ENCODE assay signal across 5 cellular contexts in genomic region chr2:110318898-110319297, GRCh38.
DNase-seq lines count a peak whose midpoint lies in the region; ATAC-seq, FAIRE-seq and TF ChIP-seq lines count a peak whose summit lies in the region.
"Not testable (repeated sequence)": the region's sequence is repeated elsewhere in the genome, so short reads cannot be mapped to it uniquely, and the experiment has no call there.

No MANE protein-coding gene starts in this region.

- H4K20me1 ChIP-seq in endothelial cell of umbilical vein (replicated peaks; ENCODE audit: control insufficient read depth, extremely low read depth, insufficient read depth, low read length) = not testable (repeated sequence)

- H2AFZ ChIP-seq in endothelial cell of umbilical vein (ENCODE audit: low read depth, low read length) = not testable (repeated sequence)

- FAIRE-seq in endothelial cell of umbilical vein (lab: Jason Lieb, UNC) (peak; percentile 98), pancreas (lab: Jason Lieb, UNC) (peak; percentile 68)

- BruUV-seq in endothelial cell of umbilical vein (replicated peaks; lab: Mats Ljungman, UMichigan) = not testable (repeated sequence)

- dilution Hi-C loops in endothelial cell of umbilical vein (cut with MboI; ENCODE audit: extremely low pct_ligation_motif_present, low sequenced_read_pairs) = not testable (repeated sequence)

- CTCF ChIA-PET in endothelial cell of umbilical vein (lab: Charles Lee) = not testable (repeated sequence)

- H3K27ac ChIP-seq in body of pancreas; endothelial cell of umbilical vein (ENCODE audit: insufficient read depth, low read depth, low read length); heart right ventricle; pancreas: not testable (repeated sequence)

- not testable (repeated sequence) for H3K4me1 ChIP-seq in body of pancreas; endothelial cell of umbilical vein (ENCODE audit: control insufficient read depth, extremely low read depth, insufficient read depth, low read length); heart right ventricle; pancreas

- peak; percentile 34 for ATAC-seq in body of pancreas
- peak; percentile 50 to 86 (median 72) for ATAC-seq in heart right ventricle
- ATAC-seq in left colon = peak; percentile 33
- peak in 2 of 4 donors; percentile 25 to 41 for ATAC-seq in pancreas

- TF ChIP-seq CTCF in body of pancreas (IDR thresholded peaks at IDR 0.05); endothelial cell of umbilical vein (IDR thresholded peaks at IDR 0.05; ENCODE audit: extremely low read depth in 1 of 2, insufficient read depth in 1 of 2, low read depth in 1 of 2, low read length in 2 of 2); heart right ventricle (IDR thresholded peaks at IDR 0.05); pancreas (IDR thresholded peaks at IDR 0.05): not testable (repeated sequence)

- WGBS in body of pancreas, 2 donors = no CpG with 5 or more reads among the region's 4 CpGs
- no CpG with 5 or more reads among the region's 4 CpGs for WGBS in heart right ventricle, 2 donors
- WGBS in pancreas, 2 donors = no CpG with 5 or more reads among the region's 4 CpGs

- H3K9me1 ChIP-seq in endothelial cell of umbilical vein (replicated peaks; ENCODE audit: control insufficient read depth, extremely low read depth, insufficient read depth, low read length) = not testable (repeated sequence)

- not testable (repeated sequence) for H3K9ac ChIP-seq in endothelial cell of umbilical vein (replicated peaks; ENCODE audit: extremely low read depth, insufficient read depth, low read length)

- H3K4me3 ChIP-seq in body of pancreas; endothelial cell of umbilical vein (replicated peaks in 1 of 3; ENCODE audit: insufficient read depth in 1 of 3, low read depth in 1 of 3, low read length in 3 of 3); heart right ventricle; pancreas: not testable (repeated sequence)

- not testable (repeated sequence) for TF ChIP-seq POLR2A in body of pancreas (IDR thresholded peaks at IDR 0.05); endothelial cell of umbilical vein (IDR thresholded peaks at IDR 0.05; ENCODE audit: low read depth, low read length)

- not testable (repeated sequence) for H3K27me3 ChIP-seq in body of pancreas; endothelial cell of umbilical vein (ENCODE audit: control insufficient read depth in 2 of 2, insufficient read depth in 2 of 2, low read length in 2 of 2); heart right ventricle; pancreas

- not testable (repeated sequence) for H3K9me3 ChIP-seq in body of pancreas; endothelial cell of umbilical vein (replicated peaks; ENCODE audit: control insufficient read depth, insufficient read depth, low read length); heart right ventricle; pancreas

- DNase-seq in body of pancreas; endothelial cell of umbilical vein (ENCODE audit: low read depth, low spot score); heart right ventricle; left colon; pancreas: not testable (repeated sequence)

- not testable (repeated sequence) for H3K36me3 ChIP-seq in body of pancreas (replicated peaks in 1 of 2; ENCODE audit: insufficient read depth in 1 of 2, low read depth in 2 of 2); endothelial cell of umbilical vein (ENCODE audit: control insufficient read depth in 2 of 2, extremely low read depth in 1 of 2, insufficient read depth in 2 of 2, low read length in 2 of 2); heart right ventricle; pancreas

- not testable (repeated sequence) for H3K79me2 ChIP-seq in endothelial cell of umbilical vein (ENCODE audit: control insufficient read depth, insufficient read depth, low read length)

- not testable (repeated sequence) for H3K4me2 ChIP-seq in endothelial cell of umbilical vein (ENCODE audit: insufficient read depth, low read length)

- POLR2A ChIA-PET in endothelial cell of umbilical vein (lab: Charles Lee) = not testable (repeated sequence)

- intact Hi-C loops in body of pancreas (cut with DNase I); endothelial cell of umbilical vein (cut with micrococcal nuclease); heart right ventricle (cut with DNase I); left colon (cut with DNase I, micrococcal nuclease); pancreas (cut with DNase I): not testable (repeated sequence)
